Comparison of ENCODE assay signal across 29 cellular contexts in genomic region chr2:14927021-14927564, GRCh38.
"Had no signal": no experiment of that assay in that cellular context is flagged by ENCODE, and none has a peak within 500 bp of the region (broad histone marks: within the 10 kb centered on the region; RNA-seq: fewer than 3 reads in every experiment).

No MANE protein-coding gene starts in this region.

- H3K27me3 Mint-ChIP-seq: activated B cell treated with CpG ODN at 0.5 μM for 24 hours; activated CD8-positive, alpha-beta memory T cell treated with anti-CD3 and anti-CD28 coated beads, Interleukin-2, amount 10 ng/mL, durations not matched to agents 7 days and 5 days; activated naive CD8-positive, alpha-beta T cell treated with anti-CD3 and anti-CD28 coated beads, Interleukin-2, amount 50 U/mL, for 24 hours had no signal

- H3K4me1 Mint-ChIP-seq: activated B cell treated with CpG ODN at 0.5 μM for 24 hours; activated CD4-positive, alpha-beta T cell treated with anti-CD3 and anti-CD28 coated beads, Interleukin-2, amount 10 ng/mL, durations not matched to agents 24 days and 14 days; activated CD8-positive, alpha-beta memory T cell treated with anti-CD3 and anti-CD28 coated beads, Interleukin-2, amount 10 ng/mL, durations not matched to agents 7 days and 5 days; activated naive CD8-positive, alpha-beta T cell treated with anti-CD3 and anti-CD28 coated beads, Interleukin-2, amount 50 U/mL, for 24 hours had no signal

- ATAC-seq: activated CD8-positive, alpha-beta memory T cell treated with anti-CD3 and anti-CD28 coated beads, Interleukin-2, amount 10 ng/mL, durations not matched to agents 7 days and 5 days; activated naive CD4-positive, alpha-beta T cell treated with anti-CD3 and anti-CD28 coated beads, Interleukin-2, amount 50 U/mL, for 72 hours; activated naive CD8-positive, alpha-beta T cell treated with anti-CD3 and anti-CD28 coated beads, Interleukin-2, amount 50 U/mL, for 24 hours; body of pancreas; Right ventricle myocardium inferior had no signal

- DNase-seq: activated B cell treated with CpG ODN at 0.5 μM for 24 hours; activated CD4-positive, alpha-beta T cell treated with anti-CD3 and anti-CD28 coated beads for 1 hour; activated CD4-positive, alpha-beta T cell treated with anti-CD3 and anti-CD28 coated beads, Interleukin-2, amount 10 ng/mL, durations not matched to agents 24 days and 14 days; activated CD4-positive, alpha-beta T cell treated with anti-CD3 and anti-CD28 coated beads, Interleukin-2, amount 50 U/mL, for 48 hours; activated CD8-positive, alpha-beta memory T cell treated with anti-CD3 and anti-CD28 coated beads, Interleukin-2, amount 10 ng/mL, durations not matched to agents 7 days and 5 days; activated effector memory CD4-positive, alpha-beta T cell treated with Interleukin-2 at 50 U/mL for 16 hours; activated naive CD4-positive, alpha-beta T cell; activated naive CD8-positive, alpha-beta T cell treated with anti-CD3 and anti-CD28 coated beads, Interleukin-2, amount 50 U/mL, for 24 hours; activated T-cell treated with anti-CD3 and anti-CD28 coated beads, Interleukin-2, amount 50 U/mL, for 24 hours; amniotic stem cell; body of pancreas; central memory CD4-positive, alpha-beta T cell; MM.1S; NCI-H1105 treated with DMSO at 0.1 percent for 48 hours; NCI-H1436 treated with DMSO at 0.1 percent for 48 hours; NCI-H187; NCI-H2081; NCI-H510A treated with DMSO at 0.1 percent for 48 hours; NCI-H69; NK-92 treated with Interleukin-12 subunit alpha and Interleukin-12 subunit beta, amount 100 ng/mL, for 24 hours; OCI-M1; T-helper 9 cell had no signal

- H3K4me3 Mint-ChIP-seq: activated B cell treated with CpG ODN at 0.5 μM for 24 hours; activated CD4-positive, alpha-beta T cell treated with anti-CD3 and anti-CD28 coated beads, Interleukin-2, amount 10 ng/mL, durations not matched to agents 24 days and 14 days; activated CD8-positive, alpha-beta memory T cell treated with anti-CD3 and anti-CD28 coated beads, Interleukin-2, amount 10 ng/mL, durations not matched to agents 7 days and 5 days; activated naive CD8-positive, alpha-beta T cell treated with anti-CD3 and anti-CD28 coated beads, Interleukin-2, amount 50 U/mL, for 24 hours; activated T-cell treated with anti-CD3 and anti-CD28 coated beads, Interleukin-2, amount 50 U/mL, for 24 hours; activated T-helper 1 cell treated with anti-CD3 and anti-CD28 coated beads, Interleukin-12 subunit alpha, Interleukin-12 subunit beta, Interleukin-2, Interleukin-4 antibody, amounts not matched to agents 30 ng/mL and 10 ng/mL and 1 ng/mL, durations not matched to agents 14 hours and 24 hours and 36 hours; T-helper 1 cell treated with Interleukin-12 subunit alpha and Interleukin-12 subunit beta and Interleukin-4 antibody, amounts not matched to agents 30 μg/mL and 1 μg/mL, for 36 hours had no signal

- H3K9me3 ChIP-seq: ascending aorta, body of pancreas had no signal

- H3K4me3 ChIP-seq: ascending aorta, body of pancreas had no signal

- FAIRE-seq: bronchial epithelial cell, TTC549 had no signal

- H3K36me3 Mint-ChIP-seq: activated CD8-positive, alpha-beta memory T cell treated with anti-CD3 and anti-CD28 coated beads, Interleukin-2, amount 10 ng/mL, durations not matched to agents 7 days and 5 days; activated naive CD4-positive, alpha-beta T cell treated with anti-CD3 and anti-CD28 coated beads, Interleukin-2, amount 50 U/mL, for 72 hours had no signal

- H3K36me3 ChIP-seq: ascending aorta had no signal

- H3K4me1 ChIP-seq: ascending aorta had no signal

- H3K27me3 ChIP-seq: ascending aorta, body of pancreas had no signal

- H3K27ac ChIP-seq: ascending aorta, body of pancreas had no signal

- H3K27ac Mint-ChIP-seq: activated B cell treated with CpG ODN at 0.5 μM for 24 hours; activated CD4-positive, alpha-beta T cell treated with anti-CD3 and anti-CD28 coated beads, Interleukin-2, amount 10 ng/mL, durations not matched to agents 24 days and 14 days; activated CD8-positive, alpha-beta memory T cell treated with anti-CD3 and anti-CD28 coated beads, Interleukin-2, amount 10 ng/mL, durations not matched to agents 7 days and 5 days; activated naive CD4-positive, alpha-beta T cell treated with anti-CD3 and anti-CD28 coated beads, Interleukin-2, amount 50 U/mL, for 72 hours; activated naive CD8-positive, alpha-beta T cell treated with anti-CD3 and anti-CD28 coated beads, Interleukin-2, amount 50 U/mL, for 24 hours; activated T-cell treated with anti-CD3 and anti-CD28 coated beads, Interleukin-2, amount 50 U/mL, for 24 hours; activated T-helper 1 cell treated with anti-CD3 and anti-CD28 coated beads, Interleukin-12 subunit alpha, Interleukin-12 subunit beta, Interleukin-2, Interleukin-4 antibody, amounts not matched to agents 30 ng/mL and 10 ng/mL and 1 ng/mL, durations not matched to agents 14 hours and 24 hours and 36 hours; T-helper 1 cell treated with Interleukin-12 subunit alpha and Interleukin-12 subunit beta and Interleukin-4 antibody, amounts not matched to agents 30 μg/mL and 1 μg/mL, for 36 hours had no signal
